30 cellular contexts compared by ENCODE assay signal in genomic region chr2:181917378-181917735, GRCh38. TPM values are rescaled to one million over a fixed set of nuclear protein-coding genes. Genes with fewer than 3 reads are reported as not detected.
A peak's percentile ranks its signal among the peaks of the same experiment; 100 is the strongest.
DNase-seq lines count a peak whose midpoint lies in the region; ATAC-seq and TF ChIP-seq lines count a peak whose summit lies in the region.
"Had no signal": no experiment of that assay in that cellular context is flagged by ENCODE, and none has a peak within 500 bp of the region (broad histone marks: within the 10 kb centered on the region; RNA-seq: fewer than 3 reads in every experiment).

No MANE protein-coding gene starts in this region.

- DNase-seq in GM20000 (ENCODE audit: low spot score) = peak; percentile 6
- DNase-seq in PC-3 = no peak
- no peak for DNase-seq in epithelial cell of prostate (ENCODE audit: low read depth, low spot score)
- no peak for DNase-seq in smooth muscle cell (lab: John Stamatoyannopoulos, UW; ENCODE audit: unreplicated experiment)
- DNase-seq in NCI-H510A treated with DMSO at 0.1 percent for 48 hours (lab: John Stamatoyannopoulos, UW) = no peak
- no peak for DNase-seq in colonic mucosa
- no peak for DNase-seq in middle frontal gyrus (ENCODE audit: extremely low spot score, low spot score)
- DNase-seq: activated CD4-positive, alpha-beta T cell treated with anti-CD3 and anti-CD28 coated beads, Interleukin-2, amount 50 U/mL, for 48 hours; activated CD4-positive, CD25-positive, alpha-beta regulatory T cell; activated naive CD4-positive, alpha-beta T cell; activated naive CD8-positive, alpha-beta T cell treated with anti-CD3 and anti-CD28 coated beads, Interleukin-2, amount 50 U/mL, for 24 hours; activated T-cell treated with anti-CD3 and anti-CD28 coated beads, Interleukin-2, amount 50 U/mL, for 72 hours; cerebellar nuclear complex; COR-L47; DMS53; dorsolateral prefrontal cortex; KG1; left cardiac atrium; NCI-H1417; pancreas; SK-N-SH; stimulated activated naive CD4-positive, alpha-beta T cell; upper lobe of right lung had no signal

- H2AFZ ChIP-seq in PC-3 (ENCODE audit: low read length) = no peak overlapping the region
- H2AFZ ChIP-seq in smooth muscle cell (ENCODE audit: low read depth) = no peak overlapping the region
- H2AFZ ChIP-seq: GM23338, hepatocyte had no signal

- H3K9me3 ChIP-seq in PC-3 (ENCODE audit: low read length) (no peaks in the 10 kb centered on the region), smooth muscle cell (replicated peaks; ENCODE audit: low read depth) (no peaks in the 10 kb centered on the region), colonic mucosa (no peaks in the 10 kb centered on the region)
- H3K9me3 ChIP-seq: gastroesophageal sphincter, pancreas, SK-N-SH, suprapubic skin, upper lobe of right lung had no signal

- H3K4me2 ChIP-seq in PC-3 (ENCODE audit: low read length) (peak overlapping the region; percentile 14), smooth muscle cell (no peak overlapping the region)
- H3K4me2 ChIP-seq: GM23338, hepatocyte had no signal

- no peak for ATAC-seq in PC-3
- no peak for ATAC-seq in HG03457 (IDR thresholded peaks at IDR 0.05; ENCODE audit: unreplicated experiment)
- ATAC-seq: activated naive CD8-positive, alpha-beta T cell treated with anti-CD3 and anti-CD28 coated beads, Interleukin-2, amount 50 U/mL, for 24 hours; activated T-cell treated with anti-CD3 and anti-CD28 coated beads, Interleukin-2, amount 50 U/mL, for 72 hours; gastroesophageal sphincter; GM23338; left cardiac atrium; upper lobe of right lung had no signal

- H3F3A ChIP-seq in PC-3 (ENCODE audit: low read length, unreplicated experiment) (no peaks in the 10 kb centered on the region), smooth muscle cell (ENCODE audit: low read depth) (peaks cover 5% of the 10 kb centered on the region)

- intact Hi-C loops in PC-3 (cut with micrococcal nuclease) (no loop called here), colonic mucosa (cut with DNase I) (no loop called here)

- CTCF ChIA-PET in PC-3 (lab: Charles Lee) = no interaction called here

- no TSS peak for BruUV-seq in PC-3 (replicated peaks; lab: Mats Ljungman, UMichigan)

- peaks cover 78% of the 10 kb centered on the region for H3K36me3 ChIP-seq in PC-3 (ENCODE audit: low read depth, low read length)
- peaks cover 46% of the 10 kb centered on the region for H3K36me3 ChIP-seq in smooth muscle cell (ENCODE audit: low read depth)
- peaks cover 24% of the 10 kb centered on the region for H3K36me3 ChIP-seq in colonic mucosa

- H3K79me2 ChIP-seq in PC-3 (ENCODE audit: low read length) (peaks cover 16% of the 10 kb centered on the region; the same call in 1 of the 2 replicates), smooth muscle cell (ENCODE audit: low read depth) (peaks cover 47% of the 10 kb centered on the region)

- no peaks in the 10 kb centered on the region for H3K27me3 ChIP-seq in PC-3 (ENCODE audit: low read length)
- no peaks in the 10 kb centered on the region for H3K27me3 ChIP-seq in smooth muscle cell (ENCODE audit: low read depth)
- H3K27me3 ChIP-seq in colonic mucosa = no peaks in the 10 kb centered on the region
- H3K27me3 ChIP-seq: dorsolateral prefrontal cortex, gastroesophageal sphincter, hepatocyte, pancreas, suprapubic skin, upper lobe of right lung had no signal

- TF ChIP-seq CTCF in GM20000 (IDR thresholded peaks at IDR 0.05; ENCODE audit: extremely low read depth, missing control alignments) (no peak), PC-3 (conservative IDR thresholded peaks at IDR 0.05; ENCODE audit: low read depth, low read length) (no peak), smooth muscle cell (IDR thresholded peaks at IDR 0.05; ENCODE audit: borderline replicate concordance, insufficient read depth, poor library complexity, severe bottlenecking) (no peak), colonic mucosa (IDR thresholded peaks at IDR 0.05) (no peak)

- H3K27ac ChIP-seq in PC-3 (ENCODE audit: low read length) (peak overlapping the region; percentile 49; the same call in 1 of the 2 replicates), epithelial cell of prostate (peak overlapping the region; percentile 44), smooth muscle cell (ENCODE audit: low read depth) (peak overlapping the region; percentile 57), colonic mucosa (no peak overlapping the region)
- H3K27ac ChIP-seq: C4-2B, gastroesophageal sphincter, hepatocyte, skin epidermis, suprapubic skin, upper lobe of right lung had no signal

- H4K20me1 ChIP-seq in PC-3 (ENCODE audit: low read length) = no peaks in the 10 kb centered on the region
- H4K20me1 ChIP-seq in smooth muscle cell (ENCODE audit: low read depth) = peaks cover 59% of the 10 kb centered on the region

- H3K9me2 ChIP-seq in PC-3 (replicated peaks; ENCODE audit: low read length) = no peaks in the 10 kb centered on the region
- H3K9me2 ChIP-seq: SK-N-SH had no signal

- H3K4me3 ChIP-seq in PC-3 (ENCODE audit: low read length) (no peak overlapping the region), smooth muscle cell (no peak overlapping the region), colonic mucosa (no peak overlapping the region)
- H3K4me3 ChIP-seq: dorsolateral prefrontal cortex, gastroesophageal sphincter, GM23338, hepatocyte, pancreas, skin epidermis, suprapubic skin, upper lobe of right lung had no signal

- 94% methylated on average over 1 of the region's 1 CpG for WGBS in smooth muscle cell (ENCODE audit: low lambda C conversion rate)

- POLR2A ChIA-PET in PC-3 (lab: Charles Lee; ENCODE audit: unreplicated experiment) = no interaction called here

- H3K9ac ChIP-seq in PC-3 (ENCODE audit: low read length) (no peak overlapping the region), smooth muscle cell (ENCODE audit: low read depth) (no peak overlapping the region), colonic mucosa (ENCODE audit: low read depth in 2 of 2, low read length in 2 of 2) (no peak overlapping the region)
- H3K9ac ChIP-seq: SK-N-SH had no signal

- H3K4me1 ChIP-seq in PC-3 (ENCODE audit: insufficient read depth, low read length) (peaks cover 22% of the 10 kb centered on the region), smooth muscle cell (ENCODE audit: low read depth) (no peaks in the 10 kb centered on the region), colonic mucosa (no peaks in the 10 kb centered on the region)
- H3K4me1 ChIP-seq: suprapubic skin, upper lobe of right lung had no signal

RNA-seq across cellular contexts. Expression of gene ITPRID2, which starts 25.8 kb away (rescaled TPM):
- total RNA-seq in PC-3 (2014; rRNA removed) (113 and 145 TPM in 2 replicates), smooth muscle cell (261 and 556 TPM in 2 replicates), colonic mucosa (100 to 1,000 TPM; 141 to 323 TPM)
- polyA plus RNA-seq in smooth muscle cell = 28.2 and 72.2 TPM in 2 replicates
